23 cellular contexts compared by ENCODE assay signal in the genomic region with DNA sequence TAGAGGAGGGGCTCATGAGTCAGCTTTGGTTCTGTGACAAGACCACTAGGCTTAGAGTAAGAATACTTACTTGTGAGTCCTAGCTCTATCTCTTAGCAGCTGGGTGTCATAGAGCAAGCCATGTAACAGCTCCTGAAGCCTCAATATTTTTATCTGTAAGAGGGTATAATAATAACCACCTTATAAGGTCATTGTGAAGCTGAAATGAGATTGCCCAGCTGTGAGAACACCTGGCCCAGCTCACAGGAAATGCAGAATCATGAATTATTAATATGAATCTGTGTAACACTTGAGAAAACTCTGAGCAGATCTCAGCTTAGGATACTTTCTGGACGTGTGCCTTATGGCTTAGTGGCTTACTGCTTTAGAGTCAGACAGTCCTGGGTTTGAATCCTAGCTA. TPM values are rescaled to one million over a fixed set of nuclear protein-coding genes. Genes with fewer than 3 reads are reported as not detected.
A peak's percentile ranks its signal among the peaks of the same experiment; 100 is the strongest.
DNase-seq lines count a peak whose midpoint lies in the region; ATAC-seq and TF ChIP-seq lines count a peak whose summit lies in the region.
"Had no signal": no experiment of that assay in that cellular context is flagged by ENCODE, and none has a peak within 500 bp of the region (broad histone marks: within the 10 kb centered on the region; RNA-seq: fewer than 3 reads in every experiment).

No MANE protein-coding gene starts in this region.

- H3K27ac Mint-ChIP-seq in activated T-helper 2 cell treated with anti-CD3 and anti-CD28 coated beads, Interferon-gamma antibody, Interleukin-2, Interleukin-4, amounts not matched to agents 10 μg/mL and 5 μg/mL and 100 μg/mL, durations not matched to agents 14 hours and 24 hours and 36 hours, result no peak overlapping the region
- H3K27ac Mint-ChIP-seq: activated CD4-positive, alpha-beta memory T cell treated with anti-CD3 and anti-CD28 coated beads, Interleukin-2, amount 10 ng/mL, durations not matched to agents 7 days and 5 days; naive thymus-derived CD8-positive, alpha-beta T cell; stimulated activated naive CD8-positive, alpha-beta T cell treated with anti-CD3 and anti-CD28 coated beads, Interleukin-15, Interleukin-2, amounts not matched to agents 100 ng/mL and 50 ng/mL, for 24 hours; T-cell had no signal

- no peak overlapping the region for H2AFZ ChIP-seq in MM.1S (ENCODE audit: low read length)
- H2AFZ ChIP-seq: hepatocyte, PC-9 had no signal

- H3K27me3 Mint-ChIP-seq in activated T-helper 2 cell treated with anti-CD3 and anti-CD28 coated beads, Interferon-gamma antibody, Interleukin-2, Interleukin-4, amounts not matched to agents 10 μg/mL and 5 μg/mL and 100 μg/mL, durations not matched to agents 14 hours and 24 hours and 36 hours (ENCODE audit: low read depth), result no peaks in the 10 kb centered on the region
- H3K27me3 Mint-ChIP-seq: activated CD4-positive, alpha-beta memory T cell treated with anti-CD3 and anti-CD28 coated beads, Interleukin-2, amount 10 ng/mL, durations not matched to agents 7 days and 5 days had no signal

- no peaks in the 10 kb centered on the region for H3K4me1 ChIP-seq in MM.1S (ENCODE audit: low read length)
- peaks cover 21 to 45% (median 44%) of the 10 kb centered on the region in 3 donors for H3K4me1 ChIP-seq in skeletal muscle tissue (ENCODE audit: control insufficient read depth in 3 of 3, insufficient read depth in 3 of 3, low read length in 3 of 3)
- H3K4me1 ChIP-seq: foreskin keratinocyte had no signal

- H3K27ac ChIP-seq in MM.1S (ENCODE audit: low read length) (no peak overlapping the region), coronary artery (peak overlapping the region; percentile 15 to 65), skeletal muscle tissue (ENCODE audit: low read depth, low read length) (peak overlapping the region; percentile 16)
- H3K27ac ChIP-seq: foreskin keratinocyte, hepatocyte, PC-9 had no signal

- no peaks in the 10 kb centered on the region for H3K4me1 Mint-ChIP-seq in activated T-helper 2 cell treated with anti-CD3 and anti-CD28 coated beads, Interferon-gamma antibody, Interleukin-2, Interleukin-4, amounts not matched to agents 10 μg/mL and 5 μg/mL and 100 μg/mL, durations not matched to agents 14 hours and 24 hours and 36 hours (ENCODE audit: low read depth)
- H3K4me1 Mint-ChIP-seq: activated CD4-positive, alpha-beta memory T cell treated with anti-CD3 and anti-CD28 coated beads, Interleukin-2, amount 10 ng/mL, durations not matched to agents 7 days and 5 days; naive thymus-derived CD8-positive, alpha-beta T cell; T-cell had no signal

- peak; percentile 57 for ATAC-seq in GM19463 (IDR thresholded peaks at IDR 0.05; ENCODE audit: unreplicated experiment)
- ATAC-seq: foreskin keratinocyte; naive thymus-derived CD8-positive, alpha-beta T cell; T-cell had no signal

- no peaks in the 10 kb centered on the region for H3K9me3 Mint-ChIP-seq in activated T-helper 2 cell treated with anti-CD3 and anti-CD28 coated beads, Interferon-gamma antibody, Interleukin-2, Interleukin-4, amounts not matched to agents 10 μg/mL and 5 μg/mL and 100 μg/mL, durations not matched to agents 14 hours and 24 hours and 36 hours
- H3K9me3 Mint-ChIP-seq: activated CD4-positive, alpha-beta memory T cell treated with anti-CD3 and anti-CD28 coated beads, Interleukin-2, amount 10 ng/mL, durations not matched to agents 7 days and 5 days; naive thymus-derived CD8-positive, alpha-beta T cell; stimulated activated naive CD8-positive, alpha-beta T cell treated with anti-CD3 and anti-CD28 coated beads, Interleukin-15, Interleukin-2, amounts not matched to agents 100 ng/mL and 50 ng/mL, for 24 hours; T-cell had no signal

- no peaks in the 10 kb centered on the region for H3K9me2 ChIP-seq in MM.1S (replicated peaks; ENCODE audit: insufficient read depth, low read length)

- H3K36me3 ChIP-seq in MM.1S (replicated peaks; ENCODE audit: insufficient read depth, low read length) (no peaks in the 10 kb centered on the region), skeletal muscle tissue (ENCODE audit: control insufficient read depth in 3 of 3, insufficient read depth in 3 of 3, low read length in 3 of 3) (no peaks in the 10 kb centered on the region)
- H3K36me3 ChIP-seq: upper lobe of left lung had no signal

- no peaks in the 10 kb centered on the region for H3K27me3 ChIP-seq in MM.1S (replicated peaks; ENCODE audit: insufficient read depth, low read length)
- H3K27me3 ChIP-seq in skeletal muscle tissue (ENCODE audit: control insufficient read depth in 3 of 3, insufficient read depth in 3 of 3, low read length in 3 of 3), result no peaks in the 10 kb centered on the region
- H3K27me3 ChIP-seq: foreskin keratinocyte, hepatocyte, upper lobe of left lung had no signal

- H3K4me3 Mint-ChIP-seq in activated T-helper 2 cell treated with anti-CD3 and anti-CD28 coated beads, Interferon-gamma antibody, Interleukin-2, Interleukin-4, amounts not matched to agents 10 μg/mL and 5 μg/mL and 100 μg/mL, durations not matched to agents 14 hours and 24 hours and 36 hours (ENCODE audit: low read depth), result no peak overlapping the region
- H3K4me3 Mint-ChIP-seq: activated CD4-positive, alpha-beta memory T cell treated with anti-CD3 and anti-CD28 coated beads, Interleukin-2, amount 10 ng/mL, durations not matched to agents 7 days and 5 days; naive thymus-derived CD8-positive, alpha-beta T cell; stimulated activated naive CD8-positive, alpha-beta T cell treated with anti-CD3 and anti-CD28 coated beads, Interleukin-15, Interleukin-2, amounts not matched to agents 100 ng/mL and 50 ng/mL, for 24 hours; T-cell had no signal

- no peaks in the 10 kb centered on the region for H3F3A ChIP-seq in MM.1S (ENCODE audit: insufficient read depth, low read length)

- H3K36me3 Mint-ChIP-seq in activated T-helper 2 cell treated with anti-CD3 and anti-CD28 coated beads, Interferon-gamma antibody, Interleukin-2, Interleukin-4, amounts not matched to agents 10 μg/mL and 5 μg/mL and 100 μg/mL, durations not matched to agents 14 hours and 24 hours and 36 hours (ENCODE audit: low read depth), result no peaks in the 10 kb centered on the region
- H3K36me3 Mint-ChIP-seq: naive thymus-derived CD8-positive, alpha-beta T cell; T-cell had no signal

- intact Hi-C loops in activated T-helper 2 cell treated with anti-CD3 and anti-CD28 coated beads, Interferon-gamma antibody, Interleukin-2, Interleukin-4, amounts not matched to agents 10 μg/mL and 5 μg/mL and 100 μg/mL, durations not matched to agents 14 hours and 24 hours and 36 hours (cut with micrococcal nuclease), result no loop called here

- H3K4me3 ChIP-seq in MM.1S (ENCODE audit: low read length), result no peak overlapping the region
- peak overlapping the region; percentile 11 for H3K4me3 ChIP-seq in coronary artery
- no peak overlapping the region for H3K4me3 ChIP-seq in skeletal muscle tissue (ENCODE audit: low read length in 3 of 3)
- H3K4me3 ChIP-seq: hepatocyte, PC-9, upper lobe of left lung had no signal

- TF ChIP-seq CTCF in MM.1S (IDR thresholded peaks at IDR 0.05; ENCODE audit: low read length) (no peak), coronary artery (IDR thresholded peaks at IDR 0.05) (no peak)

- no peaks in the 10 kb centered on the region for H4K20me1 ChIP-seq in MM.1S (ENCODE audit: insufficient read depth, low read length)

- H3K4me2 ChIP-seq in MM.1S (ENCODE audit: low read depth, low read length), result no peak overlapping the region
- H3K4me2 ChIP-seq: hepatocyte, PC-9 had no signal

- no peak overlapping the region for H3K9ac ChIP-seq in MM.1S (ENCODE audit: low read length)
- no peak overlapping the region for H3K9ac ChIP-seq in skeletal muscle tissue (ENCODE audit: low read depth in 1 of 3, low read length in 3 of 3)

- H3K9me3 ChIP-seq in MM.1S (replicated peaks; ENCODE audit: insufficient read depth, low read length) (no peaks in the 10 kb centered on the region), skeletal muscle tissue (ENCODE audit: control insufficient read depth in 3 of 3, low read length in 3 of 3) (no peaks in the 10 kb centered on the region)
- H3K9me3 ChIP-seq: upper lobe of left lung had no signal

- H3K79me2 ChIP-seq in MM.1S (ENCODE audit: low read length), result no peaks in the 10 kb centered on the region
- H3K79me2 ChIP-seq: hepatocyte had no signal

- DNase-seq in MM.1S, result peak; percentile 34
- DNase-seq in coronary artery (ENCODE audit: low spot score), result no peak
- DNase-seq in HuH-7 (ENCODE audit: low spot score), result no peak
- no peak for DNase-seq in NCI-H446 treated with DMSO at 0.1 percent for 48 hours (lab: John Stamatoyannopoulos, UW)
- no peak for DNase-seq in activated T-helper 2 cell treated with anti-CD3 and anti-CD28 coated beads, Interferon-gamma antibody, Interleukin-2, Interleukin-4, amounts not matched to agents 10 μg/mL and 5 μg/mL and 100 μg/mL, durations not matched to agents 14 hours and 24 hours and 36 hours (ENCODE audit: low spot score)
- no peak for DNase-seq in NCI-H1105 treated with DMSO at 0.1 percent for 48 hours (lab: John Stamatoyannopoulos, UW)
- DNase-seq: activated CD4-positive, alpha-beta memory T cell treated with anti-CD3 and anti-CD28 coated beads, Interleukin-2, amount 10 ng/mL, durations not matched to agents 7 days and 5 days; cerebellar nuclear complex; effector CD8-positive, alpha-beta T cell; foreskin keratinocyte; GOT3; Kasumi-1; midbrain; naive thymus-derived CD8-positive, alpha-beta T cell; NCI-H187; NCI-H345; PC-9; T-cell; upper lobe of left lung had no signal

RNA-seq across cellular contexts. Expression of a gene that starts 58.7 kb away (rescaled TPM):
- total RNA-seq in skeletal muscle tissue, result 31.8 TPM
- not detected in 2 replicates for total RNA-seq in activated T-helper 2 cell treated with anti-CD3 and anti-CD28 coated beads, Interferon-gamma antibody, Interleukin-2, Interleukin-4, amounts not matched to agents 10 μg/mL and 5 μg/mL and 100 μg/mL, durations not matched to agents 14 hours and 24 hours and 36 hours
- total RNA-seq: activated CD4-positive, alpha-beta memory T cell treated with anti-CD3 and anti-CD28 coated beads, Interleukin-2, amount 10 ng/mL, durations not matched to agents 7 days and 5 days; naive thymus-derived CD8-positive, alpha-beta T cell; PC-9 had no signal

Comparison
In these comparisons a context has a peak if more than half of its experiments do, and no peak if none do; other contexts are left out.
1. RNA of a gene that starts 58.7 kb away (total RNA-seq): 31.8 TPM in skeletal muscle tissue (single experiment); not detected in activated T-helper 2 cell treated with anti-CD3 and anti-CD28 coated beads, Interferon-gamma antibody, Interleukin-2, Interleukin-4, amounts not matched to agents 10 μg/mL and 5 μg/mL and 100 μg/mL, durations not matched to agents 14 hours and 24 hours and 36 hours; every median in the first group is over 10 times any median in the second.